Comparison of ENCODE assay signal across 23 cellular contexts in genomic region chr7:45188736-45189135, GRCh38. TPM values are rescaled to one million over a fixed set of nuclear protein-coding genes. Genes with fewer than 3 reads are reported as not detected.
DNase-seq lines count a peak whose midpoint lies in the region; ATAC-seq and TF ChIP-seq lines count a peak whose summit lies in the region.
"Had no signal": no experiment of that assay in that cellular context is flagged by ENCODE, and none has a peak within 500 bp of the region (broad histone marks: within the 10 kb centered on the region; RNA-seq: fewer than 3 reads in every experiment).

No MANE protein-coding gene starts in this region.

- H3K4me1 ChIP-seq in left lung = peaks cover 0 to 27% of the 10 kb centered on the region in 2 donors
- H3K4me1 ChIP-seq in OCI-LY7 (ENCODE audit: insufficient read depth, low read length, poor library complexity, severe bottlenecking) = no peaks in the 10 kb centered on the region

- no peak overlapping the region for H3K27ac Mint-ChIP-seq in osteocyte (ENCODE audit: unreplicated experiment)
- H3K27ac Mint-ChIP-seq: CD8-positive, alpha-beta T cell had no signal

- no peaks in the 10 kb centered on the region for H3K27me3 ChIP-seq in left lung

- no peaks in the 10 kb centered on the region for H3K36me3 Mint-ChIP-seq in osteocyte (ENCODE audit: unreplicated experiment)
- H3K36me3 Mint-ChIP-seq: CD8-positive, alpha-beta T cell had no signal

- BruUV-seq in OCI-LY7 (replicated peaks; lab: Mats Ljungman, UMichigan) = no TSS peak

- H3K9me3 ChIP-seq in left lung = no peaks in the 10 kb centered on the region
- H3K9me3 ChIP-seq in OCI-LY7 (ENCODE audit: low read length) = no peaks in the 10 kb centered on the region

- no peak overlapping the region for H3K4me3 Mint-ChIP-seq in osteocyte (ENCODE audit: unreplicated experiment)
- H3K4me3 Mint-ChIP-seq: CD8-positive, alpha-beta T cell had no signal

- no peaks in the 10 kb centered on the region for H3K9me2 ChIP-seq in OCI-LY7 (ENCODE audit: insufficient read depth, low read length)

- POLR2A ChIA-PET in OCI-LY7 (lab: Charles Lee) = no interaction called here

- TF ChIP-seq CTCF in osteocyte (IDR thresholded peaks at IDR 0.05) = no peak
- TF ChIP-seq CTCF in left lung (IDR thresholded peaks at IDR 0.05) = no peak
- no peak for TF ChIP-seq CTCF in OCI-LY7 (conservative IDR thresholded peaks at IDR 0.05; ENCODE audit: low read length)

- peaks cover 31% of the 10 kb centered on the region for H3K27me3 Mint-ChIP-seq in osteocyte (ENCODE audit: unreplicated experiment)

- CTCF ChIA-PET in OCI-LY7 (lab: Charles Lee; ENCODE audit: unreplicated experiment) = no interaction called here

- DNase-seq in activated CD8-positive, alpha-beta memory T cell treated with anti-CD3 and anti-CD28 coated beads for 24 hours = peak; percentile 21
- no peak for DNase-seq in activated CD8-positive, alpha-beta memory T cell treated with anti-CD3 and anti-CD28 coated beads, Interleukin-2, amount 50 U/mL, for 4 hours
- DNase-seq in islet precursor cell (peak; percentile 50), osteocyte (ENCODE audit: extremely low spot score, unreplicated experiment) (peak; percentile 78), ureter (ENCODE audit: low spot score) (peak; percentile 27), left lung (no peak), OCI-LY7 (ENCODE audit: low spot score) (no peak)
- DNase-seq: 8988T, AML-193, C1 segment of cervical spinal cord, KBM-7, MM.1S, NCI-H1048, NCI-H1436, NCI-H2029, NCI-H2227 treated with DMSO at 0.1 percent for 48 hours, NCI-H510A, NCI-H748 treated with DMSO at 0.1 percent for 48 hours, SIG-M5 had no signal

- H3K4me1 Mint-ChIP-seq in osteocyte (ENCODE audit: unreplicated experiment) = no peaks in the 10 kb centered on the region

- H4K20me1 ChIP-seq in OCI-LY7 (ENCODE audit: insufficient read depth, low read length) = no peaks in the 10 kb centered on the region

- no peaks in the 10 kb centered on the region for H3K79me2 ChIP-seq in OCI-LY7 (ENCODE audit: insufficient read depth, low read depth, low read length)

- H3K4me3 ChIP-seq in left lung (no peak overlapping the region), OCI-LY7 (ENCODE audit: low read depth, low read length, poor library complexity, severe bottlenecking) (no peak overlapping the region)

- intact Hi-C loops in left lung (cut with DNase I) = no loop called here
- intact Hi-C loops in OCI-LY7 (cut with micrococcal nuclease; ENCODE audit: unreplicated experiment) = no loop called here

- H3K27ac ChIP-seq in left lung (peak overlapping the region in 1 of 2 donors; percentile 23), OCI-LY7 (ENCODE audit: low read depth, low read length, poor library complexity, severe bottlenecking) (no peak overlapping the region)

- no peak for ATAC-seq in GM19035 (IDR thresholded peaks at IDR 0.05; ENCODE audit: unreplicated experiment)
- no peak for ATAC-seq in left lung
- ATAC-seq: CD8-positive, alpha-beta T cell had no signal

- H3K36me3 ChIP-seq in left lung = peaks cover 0 to 3% of the 10 kb centered on the region in 2 donors
- no peaks in the 10 kb centered on the region for H3K36me3 ChIP-seq in OCI-LY7 (ENCODE audit: insufficient read depth, low read length)

- no peak overlapping the region for H2AFZ ChIP-seq in OCI-LY7 (ENCODE audit: low read length)

- H3K9me3 Mint-ChIP-seq in osteocyte (ENCODE audit: unreplicated experiment) = no peaks in the 10 kb centered on the region
- H3K9me3 Mint-ChIP-seq: CD8-positive, alpha-beta T cell had no signal

- H3K4me2 ChIP-seq in OCI-LY7 (ENCODE audit: low read length) = no peak overlapping the region

RNA-seq across cellular contexts. Expression of gene RAMP3, which starts 31.1 kb away (rescaled TPM):
- total RNA-seq in osteocyte (not detected in 2 replicates), ureter (47.2 TPM), left lung (10 to 100 TPM; 78.0 to 89.9 TPM), OCI-LY7 (2022) (not detected in 2 replicates)
- not detected in 2 replicates for total RNA-seq in OCI-LY7 (2014; rRNA removed; shearing (Covaris generic))
- total RNA-seq: CD8-positive, alpha-beta T cell; Daoy; HT1080 had no signal

Comparison
In these comparisons a context has a peak if more than half of its experiments do, and no peak if none do; other contexts are left out.
1. DNase-seq: peak in activated CD8-positive, alpha-beta memory T cell treated with anti-CD3 and anti-CD28 coated beads for 24 hours (single experiment), islet precursor cell (single experiment), osteocyte (single experiment) and ureter (single experiment); none in activated CD8-positive, alpha-beta memory T cell treated with anti-CD3 and anti-CD28 coated beads, Interleukin-2, amount 50 U/mL, for 4 hours (single experiment), left lung (0 of 2) and OCI-LY7 (single experiment).
2. RNA of gene RAMP3, which starts 31.1 kb away (total RNA-seq): 78.0 to 89.9 TPM in left lung and 47.2 TPM in ureter (single experiment); not detected in osteocyte and not detected in OCI-LY7; every median in the first group is over 10 times any median in the second.